In genomic region chr19:12938054-12938535, GRCh38 we compare ENCODE assay signal across 8 cellular contexts. TPM values are rescaled to one million over a fixed set of nuclear protein-coding genes. Genes with fewer than 3 reads are reported as not detected.
A peak's percentile ranks its signal among the peaks of the same experiment; 100 is the strongest.
DNase-seq lines count a peak whose midpoint lies in the region; ATAC-seq lines count a peak whose summit lies in the region.

No MANE protein-coding gene starts in this region.

- H3K9me3 Mint-ChIP-seq in activated naive CD8-positive, alpha-beta T cell (ENCODE audit: low read depth) = no peaks in the 10 kb centered on the region

- DNase-seq in GM04504 (ENCODE audit: low read depth) (peak; percentile 99), NCI-H1105 (lab: John Stamatoyannopoulos, UW) (peak; percentile 99), SKM-1 (lab: John Stamatoyannopoulos, UW; ENCODE audit: unreplicated experiment) (peak; percentile 98), glomerular endothelial cell (ENCODE audit: extremely low read depth, low read depth, low spot score) (peak; percentile 93), non-pigmented ciliary epithelial cell (ENCODE audit: low read depth) (peak; percentile 97), superior temporal gyrus (ENCODE audit: extremely low spot score) (peak; percentile 100)

- no peaks in the 10 kb centered on the region for H3K27me3 Mint-ChIP-seq in activated naive CD8-positive, alpha-beta T cell

- H3K27ac Mint-ChIP-seq in activated naive CD8-positive, alpha-beta T cell = peak overlapping the region; percentile 98

- peaks cover 13% of the 10 kb centered on the region for H3K36me3 Mint-ChIP-seq in activated naive CD8-positive, alpha-beta T cell

- ATAC-seq in HG02678 (IDR thresholded peaks at IDR 0.05; ENCODE audit: unreplicated experiment) = peak; percentile 88

- peak overlapping the region; percentile 99 for H3K4me3 Mint-ChIP-seq in activated naive CD8-positive, alpha-beta T cell

- peaks cover 50% of the 10 kb centered on the region for H3K4me1 Mint-ChIP-seq in activated naive CD8-positive, alpha-beta T cell (ENCODE audit: low read depth)

RNA-seq across cellular contexts. Expression of gene CALR, which starts 0.3 kb away (rescaled TPM):
- 1,355 and 1,382 TPM in 2 replicates for total RNA-seq in glomerular endothelial cell

RNA-seq across cellular contexts. Expression of gene FARSA, which starts 4.6 kb away (rescaled TPM):
- 74.0 TPM in 2 replicates for total RNA-seq in glomerular endothelial cell

RNA-seq across cellular contexts. Expression of gene RAD23A, which starts 7.6 kb away (rescaled TPM):
- 86.7 and 105 TPM in 2 replicates for total RNA-seq in glomerular endothelial cell

RNA-seq across cellular contexts. Expression of gene GADD45GIP1, which starts 18.9 kb away (rescaled TPM):
- total RNA-seq in glomerular endothelial cell = 58.2 and 64.6 TPM in 2 replicates

RNA-seq across cellular contexts. Expression of gene SYCE2, which starts 19.0 kb away (rescaled TPM):
- total RNA-seq in glomerular endothelial cell = 0.64 TPM in 1 of 2 replicates, not detected in the other

Comparison
In these comparisons a context has a peak if more than half of its experiments do, and no peak if none do; other contexts are left out.
1. Peak in every context shown above with its lines: DNase-seq and ATAC-seq.